8 cellular contexts compared by ENCODE assay signal in the genomic region with DNA sequence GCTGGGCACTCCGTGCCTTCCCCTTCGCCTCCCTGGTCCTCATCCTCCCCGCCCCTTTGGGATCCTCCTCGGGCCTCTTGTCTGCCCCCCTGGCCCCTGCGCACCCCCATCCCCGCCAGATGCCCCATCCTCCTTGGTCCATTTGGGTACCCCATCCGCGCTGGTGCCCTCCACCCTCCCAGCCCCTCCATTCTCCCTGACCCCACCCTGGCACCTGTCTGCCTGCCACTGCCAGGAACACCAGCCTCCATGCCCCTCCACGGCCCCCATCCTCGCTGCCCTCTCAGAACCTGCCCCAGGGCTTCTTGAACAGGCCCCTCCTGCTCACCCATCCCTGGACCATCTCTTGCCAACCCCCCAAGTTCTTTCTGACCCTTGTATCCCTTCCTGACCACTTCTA. TPM values are rescaled to one million over a fixed set of nuclear protein-coding genes. Genes with fewer than 3 reads are reported as not detected.
DNase-seq lines count a peak whose midpoint lies in the region; ATAC-seq and TF ChIP-seq lines count a peak whose summit lies in the region.

No MANE protein-coding gene starts in this region.

- H3K4me2 ChIP-seq in KMS-11, result peak overlapping the region; percentile 80

- peaks cover 43% of the 10 kb centered on the region for H3K79me2 ChIP-seq in KMS-11 (ENCODE audit: insufficient read depth, low read depth)

- no peak overlapping the region; the same call in 1 of the 2 replicates for H2AFZ ChIP-seq in KMS-11 (ENCODE audit: low read depth)

- H3K9ac ChIP-seq in KMS-11, result peak overlapping the region; percentile 46; the same call in 1 of the 2 replicates
- peak overlapping the region; percentile 33 for H3K9ac ChIP-seq in muscle layer of colon (ENCODE audit: low read length)

- ATAC-seq in HG02981 (IDR thresholded peaks at IDR 0.05; ENCODE audit: unreplicated experiment), result no peak

- intact Hi-C loops in A673 (cut with micrococcal nuclease; ENCODE audit: unreplicated experiment), result no loop called here

- H3K36me3 ChIP-seq in A673 (ENCODE audit: insufficient read depth, low read length, poor library complexity, severe bottlenecking) (peaks cover 3% of the 10 kb centered on the region), KMS-11 (ENCODE audit: insufficient read depth) (no peaks in the 10 kb centered on the region), muscle layer of colon (ENCODE audit: insufficient read depth, low read length) (peaks cover 13% of the 10 kb centered on the region)

- no peaks in the 10 kb centered on the region for H3K27me3 ChIP-seq in A673 (replicated peaks; ENCODE audit: insufficient read depth, low read depth, low read length, poor library complexity)
- no peaks in the 10 kb centered on the region for H3K27me3 ChIP-seq in KMS-11 (ENCODE audit: insufficient read depth, low read depth)
- H3K27me3 ChIP-seq in muscle layer of colon (ENCODE audit: control insufficient read depth in 1 of 2, insufficient read depth in 2 of 2, low read length in 2 of 2), result no peaks in the 10 kb centered on the region

- CTCF ChIA-PET in A673 (lab: Charles Lee), result no interaction called here

- no peaks in the 10 kb centered on the region for H3K9me3 ChIP-seq in A673 (ENCODE audit: low read depth, low read length, poor library complexity, severe bottlenecking)
- H3K9me3 ChIP-seq in muscle layer of colon (ENCODE audit: low read length), result no peaks in the 10 kb centered on the region

- TF ChIP-seq CTCF in A673 (conservative IDR thresholded peaks at IDR 0.05; ENCODE audit: low read depth, low read length) (no peak), KMS-11 (conservative IDR thresholded peaks at IDR 0.05; ENCODE audit: low read depth, low read length) (no peak), coronary artery (IDR thresholded peaks at IDR 0.05) (no peak)

- DNase-seq in A673 (ENCODE audit: low spot score) (no peak), coronary artery (ENCODE audit: low spot score) (no peak), NCI-H1048 (lab: John Stamatoyannopoulos, UW) (no peak), NCI-H69 (lab: John Stamatoyannopoulos, UW) (no peak), NAMALWA (ENCODE audit: low spot score) (no peak)

- peaks cover 5% of the 10 kb centered on the region for H3K4me1 ChIP-seq in A673 (ENCODE audit: insufficient read depth, low read length, poor library complexity, severe bottlenecking)
- H3K4me1 ChIP-seq in KMS-11 (ENCODE audit: low read depth, poor library complexity, severe bottlenecking), result peaks cover 52% of the 10 kb centered on the region
- H3K4me1 ChIP-seq in muscle layer of colon (ENCODE audit: insufficient read depth, low read length), result peaks cover 15% of the 10 kb centered on the region

- no peaks in the 10 kb centered on the region for H4K20me1 ChIP-seq in KMS-11 (ENCODE audit: insufficient read depth)

- H3K27ac ChIP-seq in A673 (ENCODE audit: low read depth, low read length, poor library complexity, severe bottlenecking) (peak overlapping the region; percentile 63), KMS-11 (no peak overlapping the region), coronary artery (peak overlapping the region; percentile 69 to 96), muscle layer of colon (ENCODE audit: low read depth, low read length) (peak overlapping the region; percentile 35)

- H3K4me3 ChIP-seq in A673 (ENCODE audit: low read depth, low read length, poor library complexity, severe bottlenecking) (peak overlapping the region; percentile 75), KMS-11 (IDR thresholded peaks at IDR 0.05; ENCODE audit: insufficient read depth, low read depth, low read length) (no peak overlapping the region), coronary artery (peak overlapping the region; percentile 78), muscle layer of colon (ENCODE audit: low read depth in 1 of 2, low read length in 2 of 2) (peak overlapping the region; percentile 75 to 85)

- POLR2A ChIA-PET in A673 (lab: Charles Lee; ENCODE audit: low non-redundant PET), result no interaction called here

- BruUV-seq in A673 (replicated peaks; lab: Mats Ljungman, UMichigan), result no TSS peak

RNA-seq across cellular contexts. Expression of a gene that starts 0.7 kb away (rescaled TPM):
- total RNA-seq in A673 (2021), result 27.9 and 31.5 TPM in 2 replicates

RNA-seq across cellular contexts. Expression of a gene that starts 35.7 kb away (rescaled TPM):
- 0.24 TPM in 1 of 2 replicates, not detected in the other for total RNA-seq in A673 (2021)

RNA-seq across cellular contexts. Expression of a gene that starts 39.5 kb away (rescaled TPM):
- total RNA-seq in A673 (2021), result 4.9 and 9.1 TPM in 2 replicates
